23 cellular contexts compared by ENCODE assay signal in the genomic region with DNA sequence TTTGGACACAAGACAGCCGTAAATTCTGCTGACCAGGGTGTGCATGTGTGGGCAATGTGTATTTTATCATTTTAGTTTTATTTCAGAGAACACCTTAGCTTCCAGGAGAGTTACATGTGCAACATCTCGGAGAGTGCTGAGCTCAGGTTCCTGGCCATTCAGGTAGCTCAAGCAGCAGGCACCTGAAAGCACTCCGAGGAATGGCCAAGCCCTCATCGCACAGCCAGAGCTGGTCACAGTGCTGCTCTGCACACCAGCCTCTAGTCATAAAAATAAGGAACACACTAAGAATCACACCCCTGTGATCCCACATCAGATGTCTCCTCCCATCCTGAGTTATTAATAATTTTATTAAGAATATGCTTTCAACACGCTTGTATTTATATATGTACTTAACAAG. TPM values are rescaled to one million over a fixed set of nuclear protein-coding genes. Genes with fewer than 3 reads are reported as not detected.
A peak's percentile ranks its signal among the peaks of the same experiment; 100 is the strongest.
DNase-seq lines count a peak whose midpoint lies in the region; ATAC-seq and TF ChIP-seq lines count a peak whose summit lies in the region.
"Had no signal": no experiment of that assay in that cellular context is flagged by ENCODE, and none has a peak within 500 bp of the region (broad histone marks: within the 10 kb centered on the region; RNA-seq: fewer than 3 reads in every experiment).

No MANE protein-coding gene starts in this region.

- 79 to 85% methylated on average over 5 of the region's 5 CpGs for WGBS in testis, 2 donors

- no peaks in the 10 kb centered on the region for H3K79me2 ChIP-seq in SU-DHL-6 (ENCODE audit: insufficient read depth, low read length)

- no peaks in the 10 kb centered on the region for H3K36me3 ChIP-seq in SU-DHL-6 (ENCODE audit: low read length)
- no peaks in the 10 kb centered on the region for H3K36me3 ChIP-seq in testis (ENCODE audit: low read depth, missing control alignments)
- H3K36me3 ChIP-seq: HAP-1 had no signal

- H3K9me2 ChIP-seq in SU-DHL-6 (replicated peaks; ENCODE audit: insufficient read depth, low read length), result no peaks in the 10 kb centered on the region

- H3K9me3 ChIP-seq in SU-DHL-6 (ENCODE audit: insufficient read depth, low read length) (no peaks in the 10 kb centered on the region), testis (no peaks in the 10 kb centered on the region)
- H3K9me3 ChIP-seq: Caco-2 had no signal

- no peaks in the 10 kb centered on the region for H3K9me3 Mint-ChIP-seq in natural killer cell treated with Interleukin-12 subunit alpha and Interleukin-12 subunit beta and Interleukin-15 and Interleukin-18, amount 100 ng/mL, for 72 hours
- H3K9me3 Mint-ChIP-seq in natural killer cell (no peaks in the 10 kb centered on the region), endothelial cell (ENCODE audit: unreplicated experiment) (peaks cover 36% of the 10 kb centered on the region)

- peak overlapping the region; percentile 18 for H3K4me2 ChIP-seq in SU-DHL-6 (ENCODE audit: low read depth, low read length, poor library complexity, severe bottlenecking)
- H3K4me2 ChIP-seq: GM23338 had no signal

- no peaks in the 10 kb centered on the region for H3K27me3 Mint-ChIP-seq in natural killer cell treated with Interleukin-12 subunit alpha and Interleukin-12 subunit beta and Interleukin-15 and Interleukin-18, amount 100 ng/mL, for 72 hours
- H3K27me3 Mint-ChIP-seq in natural killer cell (ENCODE audit: low read depth in 2 of 2) (no peaks in the 10 kb centered on the region), endothelial cell (ENCODE audit: unreplicated experiment) (peaks cover 25% of the 10 kb centered on the region)
- H3K27me3 Mint-ChIP-seq: CD4-positive, alpha-beta memory T cell had no signal

- H3K27me3 ChIP-seq in SU-DHL-6 (ENCODE audit: low read length), result no peaks in the 10 kb centered on the region
- H3K27me3 ChIP-seq in testis, result no peaks in the 10 kb centered on the region

- no peak overlapping the region for H2AFZ ChIP-seq in SU-DHL-6 (ENCODE audit: low read depth, low read length, severe bottlenecking)
- H2AFZ ChIP-seq: GM23338 had no signal

- no peak overlapping the region for H3K27ac Mint-ChIP-seq in natural killer cell treated with Interleukin-12 subunit alpha and Interleukin-12 subunit beta and Interleukin-15 and Interleukin-18, amount 100 ng/mL, for 72 hours
- no peak overlapping the region for H3K27ac Mint-ChIP-seq in natural killer cell
- H3K27ac Mint-ChIP-seq in endothelial cell (ENCODE audit: unreplicated experiment), result peak overlapping the region; percentile 27
- H3K27ac Mint-ChIP-seq: CD4-positive, alpha-beta memory T cell; GM23338 had no signal

- 0 out of 2 replicates have a peak, but pooled peaks cover 5% of the 10 kb centered on the region for H3F3A ChIP-seq in SU-DHL-6 (ENCODE audit: insufficient read depth)

- in situ Hi-C loops in ACHN (cut with HindIII; ENCODE audit: low pct_ligation_motif_present, low pct_unique_long_range_greater_than_20kb, low sequenced_read_pairs), result no loop called here

- no peak for ATAC-seq in natural killer cell treated with Interleukin-12 subunit alpha and Interleukin-12 subunit beta and Interleukin-15 and Interleukin-18, amount 100 ng/mL, for 72 hours
- ATAC-seq in natural killer cell, result no peak
- ATAC-seq in GM18858 (IDR thresholded peaks at IDR 0.05; ENCODE audit: unreplicated experiment), result no peak
- ATAC-seq: GM23338 had no signal

- H3K4me1 ChIP-seq in testis, result no peaks in the 10 kb centered on the region
- H3K4me1 ChIP-seq: Caco-2, HAP-1 had no signal

- H3K9ac ChIP-seq in SU-DHL-6 (ENCODE audit: low read length), result no peak overlapping the region

- intact Hi-C loops in natural killer cell (cut with micrococcal nuclease), result no loop called here
- intact Hi-C loops in testis (cut with DNase I; ENCODE audit: low total_unique reads), result no loop called here

- H4K20me1 ChIP-seq in SU-DHL-6 (ENCODE audit: low read depth, low read length), result no peaks in the 10 kb centered on the region

- no peaks in the 10 kb centered on the region for H3K36me3 Mint-ChIP-seq in natural killer cell treated with Interleukin-12 subunit alpha and Interleukin-12 subunit beta and Interleukin-15 and Interleukin-18, amount 100 ng/mL, for 72 hours
- H3K36me3 Mint-ChIP-seq in natural killer cell (no peaks in the 10 kb centered on the region), endothelial cell (ENCODE audit: low read depth, unreplicated experiment) (peaks cover 45% of the 10 kb centered on the region)

- peak; percentile 35 for DNase-seq in natural killer cell treated with Interleukin-12 subunit alpha and Interleukin-12 subunit beta and Interleukin-15 and Interleukin-18, amount 100 ng/mL, for 72 hours (ENCODE audit: low spot score)
- DNase-seq in natural killer cell (no peak), endothelial cell (ENCODE audit: low spot score) (no peak), RPMI8226 (no peak), testis (no peak), ACHN (no peak)
- DNase-seq: Caco-2; CD4-positive, alpha-beta memory T cell; DMS 273 treated with DMSO at 0.1 percent for 48 hours; DMS79 treated with DMSO at 0.1 percent for 48 hours; IMR-90; MV-4-11; NCI-H1694; NCI-H2081; NCI-H2171; NCI-H524 treated with DMSO at 0.1 percent for 48 hours; NCI-H82; SHP77 had no signal

- TF ChIP-seq CTCF in natural killer cell (IDR thresholded peaks at IDR 0.05) (no peak), SU-DHL-6 (IDR thresholded peaks at IDR 0.05; ENCODE audit: insufficient read depth, low read length, poor library complexity, severe bottlenecking) (no peak), endothelial cell (IDR thresholded peaks at IDR 0.05; ENCODE audit: unreplicated experiment) (no peak), testis (IDR thresholded peaks at IDR 0.05) (no peak)

- no peak overlapping the region for H3K4me3 ChIP-seq in SU-DHL-6 (ENCODE audit: insufficient read depth, low read length, poor library complexity, severe bottlenecking)
- H3K4me3 ChIP-seq in testis, result no peak overlapping the region
- H3K4me3 ChIP-seq: GM23338, HAP-1 had no signal

- no peak overlapping the region for H3K4me3 Mint-ChIP-seq in natural killer cell treated with Interleukin-12 subunit alpha and Interleukin-12 subunit beta and Interleukin-15 and Interleukin-18, amount 100 ng/mL, for 72 hours
- H3K4me3 Mint-ChIP-seq in natural killer cell (no peak overlapping the region), endothelial cell (ENCODE audit: unreplicated experiment) (peak overlapping the region; percentile 60)
- H3K4me3 Mint-ChIP-seq: CD4-positive, alpha-beta memory T cell; GM23338 had no signal

- no peak for TF ChIP-seq POLR2A in testis (IDR thresholded peaks at IDR 0.05)

- H3K4me1 Mint-ChIP-seq in natural killer cell treated with Interleukin-12 subunit alpha and Interleukin-12 subunit beta and Interleukin-15 and Interleukin-18, amount 100 ng/mL, for 72 hours (ENCODE audit: low read depth in 2 of 2), result peaks cover 19 to 22% of the 10 kb centered on the region in 2 donors
- H3K4me1 Mint-ChIP-seq in natural killer cell (peaks cover 18 to 43% of the 10 kb centered on the region in 2 donors), endothelial cell (ENCODE audit: unreplicated experiment) (peaks cover 7% of the 10 kb centered on the region)

- H3K27ac ChIP-seq in SU-DHL-6 (ENCODE audit: low read depth, low read length) (peak overlapping the region; percentile 58), testis (no peak overlapping the region)

RNA-seq across cellular contexts. Expression of a gene that starts 36.2 kb away (rescaled TPM):
- 100 to 1,000 TPM; 112 to 388 TPM for total RNA-seq in natural killer cell treated with Interleukin-12 subunit alpha and Interleukin-12 subunit beta and Interleukin-15 and Interleukin-18, amount 100 ng/mL, for 72 hours
- 10 to 100 TPM in 1 of 3 donors, 1 to 10 TPM in 2; 3.5 to 37.5 (median 3.5) TPM for total RNA-seq in natural killer cell
- total RNA-seq in endothelial cell (ENCODE audit: unreplicated experiment), result not detected
- total RNA-seq in testis, result 1 to 10 TPM; 3.7 to 7.4 TPM
- 1.8 TPM for polyA plus RNA-seq in testis (ENCODE audit: insufficient read depth, low read depth, low replicate concordance)
- total RNA-seq: A172, Caco-2, IMR-90 had no signal
- polyA plus RNA-seq: IMR-90 had no signal
